ENCODE assay signal across 21 cellular contexts in the genomic region with DNA sequence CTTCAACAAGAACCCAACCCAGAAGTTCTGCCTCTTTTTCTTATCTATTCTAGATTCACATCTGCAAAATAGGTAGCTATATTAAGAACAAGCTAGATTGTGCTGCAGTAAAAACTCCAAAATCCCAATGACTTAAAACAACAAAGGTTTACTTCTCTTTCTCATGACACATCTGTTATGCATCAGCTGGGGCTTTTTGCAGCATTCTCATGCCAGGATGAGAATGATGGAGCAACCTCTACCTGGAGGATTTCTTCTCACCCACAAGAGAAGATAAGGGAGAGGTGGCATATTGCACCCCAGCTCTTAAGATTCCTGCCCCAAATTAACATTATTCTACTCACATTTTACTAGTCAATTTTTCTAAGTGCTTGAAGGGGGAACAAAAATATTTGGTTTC.
"Had no signal": no experiment of that assay in that cellular context is flagged by ENCODE, and none has a peak within 500 bp of the region (broad histone marks: within the 10 kb centered on the region; RNA-seq: fewer than 3 reads in every experiment).

No MANE protein-coding gene starts in this region.

- H3K36me3 ChIP-seq: MG63, Peyer's patch, SJCRH30 had no signal

- H3K4me3 ChIP-seq: MG63, PC-9, Peyer's patch, SJCRH30 had no signal

- H3K4me2 ChIP-seq: PC-9 had no signal

- H3K4me1 ChIP-seq: Peyer's patch had no signal

- H3K27ac ChIP-seq: HL-60, PC-9, Peyer's patch, SJCRH30 had no signal

- DNase-seq: KBM-7, MG63, NCI-H1092, NCI-H1105 treated with DMSO at 0.1 percent for 48 hours, NCI-H1417 treated with DMSO at 0.1 percent for 48 hours, NCI-H146, NCI-H1694 treated with DMSO at 0.1 percent for 48 hours, NCI-H1930, NCI-H2081, NCI-H2107, NCI-H2227 treated with DMSO at 0.1 percent for 48 hours, NCI-H524, NCI-H526 treated with DMSO at 0.1 percent for 48 hours, NCI-H748 treated with DMSO at 0.1 percent for 48 hours, PC-9, Peyer's patch, SHP77 treated with DMSO at 0.1 percent for 48 hours, SJCRH30 had no signal

- H3K9me3 ChIP-seq: MG63, Peyer's patch, SJCRH30 had no signal

- ATAC-seq: Right ventricle myocardium inferior, SK-N-SH treated with all-trans-retinoic acid at 6 μM for 48 hours had no signal

- H3K27me3 ChIP-seq: MG63, Peyer's patch, SJCRH30 had no signal

- H2AFZ ChIP-seq: PC-9 had no signal
